ENCODE assay signal across 8 cellular contexts in genomic region chr3:101850327-101851048, GRCh38. TPM values are rescaled to one million over a fixed set of nuclear protein-coding genes. Genes with fewer than 3 reads are reported as not detected.
DNase-seq lines count a peak whose midpoint lies in the region; ATAC-seq lines count a peak whose summit lies in the region.

No MANE protein-coding gene starts in this region.

- peaks cover 60% of the 10 kb centered on the region for H3K4me1 Mint-ChIP-seq in T-helper 1 cell treated with Interleukin-12 subunit alpha and Interleukin-12 subunit beta and Interleukin-4 antibody, amounts not matched to agents 30 μg/mL and 1 μg/mL, for 36 hours (ENCODE audit: low read depth)

- H3K27ac ChIP-seq in caudate nucleus (ENCODE audit: low read depth, low read length) (peak overlapping the region; percentile 85), mesendoderm (ENCODE audit: low read depth, low read length) (no peak overlapping the region), substantia nigra (ENCODE audit: low read depth, low read length, poor library complexity, severe bottlenecking) (peak overlapping the region; percentile 87)

- peak overlapping the region; percentile 88 for H3K9ac ChIP-seq in mesendoderm (ENCODE audit: low read length)

- H3K79me2 ChIP-seq in mesendoderm (ENCODE audit: control insufficient read depth, insufficient read depth, low read length) = peaks cover 17% of the 10 kb centered on the region

- no peaks in the 10 kb centered on the region for H3K27me3 ChIP-seq in mesendoderm (ENCODE audit: insufficient read depth, low read length, poor library complexity)

- H4K5ac ChIP-seq in mesendoderm (ENCODE audit: low read length) = no peak overlapping the region

- peaks cover 67% of the 10 kb centered on the region for H3K36me3 Mint-ChIP-seq in T-helper 1 cell treated with Interleukin-12 subunit alpha and Interleukin-12 subunit beta and Interleukin-4 antibody, amounts not matched to agents 30 μg/mL and 1 μg/mL, for 36 hours (ENCODE audit: low read depth)

- H3K56ac ChIP-seq in mesendoderm (ENCODE audit: low read length) = peak overlapping the region; percentile 94

- H3K4me3 Mint-ChIP-seq in T-helper 1 cell treated with Interleukin-12 subunit alpha and Interleukin-12 subunit beta and Interleukin-4 antibody, amounts not matched to agents 30 μg/mL and 1 μg/mL, for 36 hours = peak overlapping the region; percentile 92

- WGBS in mesendoderm (ENCODE audit: extremely low coverage, insufficient coverage, low lambda C conversion rate) = no CpG with 5 or more reads among the region's 19 CpGs

- peak overlapping the region; percentile 74 for H3K4me2 ChIP-seq in mesendoderm (ENCODE audit: low read length)

- peaks cover 5% of the 10 kb centered on the region for H3K79me1 ChIP-seq in mesendoderm (ENCODE audit: low read length)

- peaks cover 10% of the 10 kb centered on the region for H3K36me3 ChIP-seq in mesendoderm (ENCODE audit: control insufficient read depth, insufficient read depth, low read length)

- H2BK15ac ChIP-seq in mesendoderm (replicated peaks; ENCODE audit: low read depth) = no peak overlapping the region

- H2BK120ac ChIP-seq in mesendoderm (ENCODE audit: low read depth, low read length) = no peak overlapping the region

- ATAC-seq in HG03342 (IDR thresholded peaks at IDR 0.05; ENCODE audit: unreplicated experiment) = peak; percentile 27

- H3K23ac ChIP-seq in mesendoderm (ENCODE audit: low read length) = no peak overlapping the region

- peak overlapping the region; percentile 11 for H3K18ac ChIP-seq in mesendoderm (ENCODE audit: low read length)

- DNase-seq in NK-92 treated with Interleukin-12 subunit alpha and Interleukin-12 subunit beta, amount 100 ng/mL, for 24 hours (lab: John Stamatoyannopoulos, UW) = peak; percentile 28
- no peak for DNase-seq in NK-92 (lab: John Stamatoyannopoulos, UW; ENCODE audit: unreplicated experiment)
- DNase-seq in caudate nucleus (lab: John Stamatoyannopoulos, UW) = no peak
- no peak for DNase-seq in mesendoderm
- peak in 1 of 49 donors; percentile 13 for DNase-seq in substantia nigra (lab: John Stamatoyannopoulos, UW)
- DNase-seq in NCI-H1105 (lab: John Stamatoyannopoulos, UW) = no peak

- no peaks in the 10 kb centered on the region for H3K27me3 Mint-ChIP-seq in T-helper 1 cell treated with Interleukin-12 subunit alpha and Interleukin-12 subunit beta and Interleukin-4 antibody, amounts not matched to agents 30 μg/mL and 1 μg/mL, for 36 hours (ENCODE audit: low read depth)

- H2BK5ac ChIP-seq in mesendoderm (ENCODE audit: low read length) = no peak overlapping the region

- H3K9me3 Mint-ChIP-seq in T-helper 1 cell treated with Interleukin-12 subunit alpha and Interleukin-12 subunit beta and Interleukin-4 antibody, amounts not matched to agents 30 μg/mL and 1 μg/mL, for 36 hours = peaks cover 9% of the 10 kb centered on the region

- no peak overlapping the region for H3K4ac ChIP-seq in mesendoderm (ENCODE audit: low read depth, low read length)

- H3K4me3 ChIP-seq in mesendoderm (ENCODE audit: low read length) = peak overlapping the region; percentile 83

- no peak overlapping the region for H4K8ac ChIP-seq in mesendoderm (ENCODE audit: low read depth, low read length)

- no peak overlapping the region for H2AK5ac ChIP-seq in mesendoderm (ENCODE audit: low read length)

- H3K27ac Mint-ChIP-seq in T-helper 1 cell treated with Interleukin-12 subunit alpha and Interleukin-12 subunit beta and Interleukin-4 antibody, amounts not matched to agents 30 μg/mL and 1 μg/mL, for 36 hours = peak overlapping the region; percentile 97

- H3K4me1 ChIP-seq in mesendoderm (ENCODE audit: control insufficient read depth, low read depth, low read length) = no peaks in the 10 kb centered on the region

RNA-seq across cellular contexts. Expression of gene NFKBIZ, which starts 1.2 kb away (rescaled TPM):
- polyA plus RNA-seq in mesendoderm (2013, experiment 1 of 2) = 4.8 TPM
- 5.4 TPM for polyA plus RNA-seq in mesendoderm (2013, experiment 2 of 2)
